ENCODE assay signal across 30 cellular contexts in the genomic region with DNA sequence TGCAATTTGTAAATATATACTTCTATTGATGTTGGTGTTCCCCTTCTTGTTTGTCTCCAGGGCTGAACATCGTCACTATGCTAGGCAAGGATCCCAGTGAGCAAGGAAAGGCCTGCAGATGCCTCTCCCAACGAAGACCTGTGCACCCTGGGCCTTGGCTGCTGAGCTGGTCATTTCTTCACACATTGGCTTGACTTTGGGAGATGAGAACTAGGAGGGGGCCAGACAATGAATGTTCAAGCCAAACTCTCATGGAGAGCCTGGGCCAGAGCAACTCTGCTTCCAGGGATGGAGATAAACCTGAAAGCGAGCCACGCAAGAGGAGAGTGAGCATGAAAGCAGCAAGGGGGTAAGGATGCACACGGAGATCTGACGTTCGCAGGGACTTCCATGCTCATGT.
"Had no signal": no experiment of that assay in that cellular context is flagged by ENCODE, and none has a peak within 500 bp of the region (broad histone marks: within the 10 kb centered on the region; RNA-seq: fewer than 3 reads in every experiment).

No MANE protein-coding gene starts in this region.

- H3K9me3 ChIP-seq: ovary, prostate gland, right atrium auricular region, right lobe of liver, spleen, suprapubic skin, testis, tibial artery, transverse colon, upper lobe of left lung, vagina had no signal

- H3K27ac ChIP-seq: neural progenitor cell, ovary, prostate gland, right atrium auricular region, right lobe of liver, skin epidermis, spleen, suprapubic skin, testis, tibial artery, transverse colon, upper lobe of left lung, vagina had no signal

- H3K4me3 ChIP-seq: neural progenitor cell, ovary, prostate gland, right atrium auricular region, right lobe of liver, skin epidermis, smooth muscle cell, spleen, suprapubic skin, testis, tibial artery, transverse colon, upper lobe of left lung, vagina had no signal

- H3K27me3 ChIP-seq: neural progenitor cell, ovary, right atrium auricular region, right lobe of liver, spleen, suprapubic skin, testis, tibial artery, transverse colon, upper lobe of left lung, vagina had no signal

- FAIRE-seq: urothelium cell line had no signal

- H3K4me1 Mint-ChIP-seq: natural killer cell; neural progenitor cell; stimulated activated memory B cell treated with anti-CD40 and anti-IgM and Interleukin-4, amounts not matched to agents 10 μg/mL and 1 μg/mL and 100 μg/mL, for 72 hours; stimulated activated naive CD8-positive, alpha-beta T cell treated with anti-CD3 and anti-CD28 coated beads, Interleukin-15, amount 100 ng/mL, for 72 hours had no signal

- H3K9ac ChIP-seq: neural progenitor cell had no signal

- H3K9me3 Mint-ChIP-seq: natural killer cell; stimulated activated memory B cell treated with anti-CD40 and anti-IgM and Interleukin-4, amounts not matched to agents 10 μg/mL and 1 μg/mL and 100 μg/mL, for 72 hours had no signal

- H3K27me3 Mint-ChIP-seq: naive thymus-derived CD4-positive, alpha-beta T cell; stimulated activated memory B cell treated with anti-CD40 and anti-IgM and Interleukin-4, amounts not matched to agents 10 μg/mL and 1 μg/mL and 100 μg/mL, for 72 hours had no signal

- H3K4me1 ChIP-seq: neural progenitor cell, prostate gland, right lobe of liver, spleen, testis, tibial artery, transverse colon, upper lobe of left lung, vagina had no signal

- ATAC-seq: naive thymus-derived CD4-positive, alpha-beta T cell; natural killer cell; right lobe of liver; stimulated activated memory B cell treated with anti-CD40 and anti-IgM and Interleukin-4, amounts not matched to agents 10 μg/mL and 1 μg/mL and 100 μg/mL, for 72 hours; stimulated activated naive CD8-positive, alpha-beta T cell treated with anti-CD3 and anti-CD28 coated beads, Interleukin-15, amount 100 ng/mL, for 72 hours; stimulated activated naive CD8-positive, alpha-beta T cell treated with anti-CD3 and anti-CD28 coated beads, Interleukin-15, Interleukin-2, amounts not matched to agents 100 U/mL and 50 U/mL, for 24 hours had no signal

- H3K27ac Mint-ChIP-seq: naive thymus-derived CD4-positive, alpha-beta T cell; natural killer cell; neural progenitor cell; stimulated activated memory B cell treated with anti-CD40 and anti-IgM and Interleukin-4, amounts not matched to agents 10 μg/mL and 1 μg/mL and 100 μg/mL, for 72 hours; stimulated activated naive CD8-positive, alpha-beta T cell treated with anti-CD3 and anti-CD28 coated beads, Interleukin-15, amount 100 ng/mL, for 72 hours had no signal

- H3K36me3 Mint-ChIP-seq: natural killer cell, neural progenitor cell had no signal

- DNase-seq: naive thymus-derived CD4-positive, alpha-beta T cell; natural killer cell; occipital lobe; ovary; retina; right lobe of liver; spleen; stimulated activated CD4-positive, alpha-beta T cell treated with anti-CD3 and anti-CD28 coated beads, Interleukin-12 subunit alpha, Interleukin-12 subunit beta, amount 100 ng/mL, for 4 hours; stimulated activated CD4-positive, alpha-beta T cell treated with anti-CD3 and anti-CD28 coated beads, Interleukin-1b, Interleukin-23, amount 100 ng/mL, for 48 hours; stimulated activated CD4-positive, alpha-beta T cell treated with anti-CD3 and anti-CD28 coated beads, Interleukin-4, amount 100 ng/mL, for 1 hour; stimulated activated CD4-positive, alpha-beta T cell treated with anti-CD3 and anti-CD28 coated beads, Interleukin-4, amount 100 ng/mL, for 4 hours; stimulated activated CD8-positive, alpha-beta memory T cell treated with anti-CD3 and anti-CD28 coated beads, Interleukin-4, amount 100 ng/mL, for 48 hours; stimulated activated naive CD4-positive, alpha-beta T cell; stimulated activated naive CD8-positive, alpha-beta T cell treated with anti-CD3 and anti-CD28 coated beads, Interleukin-15, amount 100 ng/mL, for 72 hours; stimulated activated naive CD8-positive, alpha-beta T cell treated with anti-CD3 and anti-CD28 coated beads, Interleukin-15, Interleukin-2, amounts not matched to agents 100 U/mL and 50 U/mL, for 24 hours; substantia nigra; testis; transverse colon; upper lobe of left lung had no signal

- H3K4me3 Mint-ChIP-seq: naive thymus-derived CD4-positive, alpha-beta T cell; natural killer cell; nephron; neural progenitor cell; stimulated activated memory B cell treated with anti-CD40 and anti-IgM and Interleukin-4, amounts not matched to agents 10 μg/mL and 1 μg/mL and 100 μg/mL, for 72 hours; stimulated activated naive CD8-positive, alpha-beta T cell treated with anti-CD3 and anti-CD28 coated beads, Interleukin-15, amount 100 ng/mL, for 72 hours had no signal

- H3K4me2 ChIP-seq: neural progenitor cell, smooth muscle cell had no signal

- H2AFZ ChIP-seq: neural progenitor cell had no signal

- H3K36me3 ChIP-seq: neural progenitor cell, ovary, prostate gland, right lobe of liver, suprapubic skin, tibial artery, vagina had no signal
